In the genomic region with DNA sequence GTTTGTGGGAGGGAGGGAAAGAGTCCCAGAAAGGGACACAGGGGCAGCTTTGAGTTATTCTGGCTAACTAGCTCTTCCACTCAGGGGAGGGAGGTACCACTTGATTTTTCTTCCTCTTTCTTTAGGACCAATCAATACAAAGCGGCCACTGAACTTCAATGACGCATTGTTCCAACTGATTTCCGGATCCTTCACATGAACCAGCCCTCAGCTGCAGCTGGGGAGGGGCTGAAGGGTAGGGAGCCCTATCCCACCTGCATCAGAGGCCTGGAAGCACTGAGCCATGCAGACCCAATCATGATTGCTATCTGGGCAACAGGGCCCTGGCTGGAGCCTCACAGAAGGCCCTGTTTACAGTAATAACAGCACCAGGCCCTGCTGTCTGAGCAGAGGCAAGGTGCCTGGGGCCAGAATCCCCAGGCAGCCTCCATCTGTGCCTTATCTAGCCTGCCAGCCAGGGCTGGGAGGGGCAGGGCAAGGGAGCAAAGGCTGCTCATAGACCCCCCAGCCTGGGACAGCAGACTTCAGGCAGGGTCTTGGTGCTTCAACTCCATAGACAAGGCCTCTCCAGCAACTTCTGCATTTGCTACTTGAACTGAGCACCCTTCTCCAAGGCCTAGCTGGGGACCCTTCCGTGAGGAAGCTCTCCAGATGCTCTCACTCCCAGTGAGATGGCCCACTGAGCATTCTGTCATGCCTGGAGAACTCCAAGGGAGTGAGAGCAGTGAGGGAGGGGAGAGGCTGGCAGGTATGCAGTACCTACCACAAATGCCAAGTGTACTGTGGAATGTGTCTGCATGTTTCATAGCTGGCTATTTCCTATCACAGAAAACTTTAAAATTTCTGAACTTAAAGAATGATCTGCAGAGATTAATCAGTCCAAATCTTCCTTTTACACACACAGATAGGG, we compare ENCODE assay signal across 9 cellular contexts. TPM values are rescaled to one million over a fixed set of nuclear protein-coding genes. Genes with fewer than 3 reads are reported as not detected.
DNase-seq lines count a peak whose midpoint lies in the region; ATAC-seq and TF ChIP-seq lines count a peak whose summit lies in the region.
"Had no signal": no experiment of that assay in that cellular context is flagged by ENCODE, and none has a peak within 500 bp of the region (broad histone marks: within the 10 kb centered on the region; RNA-seq: fewer than 3 reads in every experiment).

No MANE protein-coding gene starts in this region.

- CTCF ChIA-PET in naive thymus-derived CD4-positive, alpha-beta T cell (lab: Charles Lee) = interaction anchor here (0.7 to 1.7 kb wide), 3 partner anchors 15 to 569 kb away, joined by 3 to 7 read pairs (median 3); no protein-coding TSS in a partner anchor

- POLR2A ChIA-PET in naive thymus-derived CD4-positive, alpha-beta T cell (lab: Charles Lee) = no interaction called here

- no peak for TF ChIP-seq CTCF in chondrocyte (IDR thresholded peaks at IDR 0.05)

- peak overlapping the region in 5 of 10 donors; percentile 22 to 66 (median 29) for H3K4me3 Mint-ChIP-seq in naive thymus-derived CD4-positive, alpha-beta T cell
- H3K4me3 Mint-ChIP-seq in chondrocyte (ENCODE audit: unreplicated experiment) = no peak overlapping the region

- H3K36me3 ChIP-seq in BLaER1 treated with 17β-estradiol and CSF1 and Interleukin-3, amounts not matched to agents 10 nM and 100 nM = peaks cover 0 to 47% (median 19%) of the 10 kb centered on the region in 11 experiments; a peak in 13 of 22 replicates
- H3K36me3 ChIP-seq in naive thymus-derived CD4-positive, alpha-beta T cell (ENCODE audit: control insufficient read depth in 2 of 3, insufficient read depth in 3 of 3, low read length in 3 of 3) = no peaks in the 10 kb centered on the region

- H3K9ac ChIP-seq in BLaER1 treated with 17β-estradiol and CSF1 and Interleukin-3, amounts not matched to agents 10 nM and 100 nM = peak overlapping the region; percentile 55 to 79 (median 66); a peak in 21 of 22 replicates

- H3K4me2 ChIP-seq in BLaER1 treated with 17β-estradiol and CSF1 and Interleukin-3, amounts not matched to agents 10 nM and 100 nM = peak overlapping the region; percentile 68 to 88 (median 79)

- DNase-seq in NCI-H2171 (lab: John Stamatoyannopoulos, UW) = peak; percentile 78
- DNase-seq in naive thymus-derived CD4-positive, alpha-beta T cell = peak in 7 of 9 donors; percentile 13 to 31 (median 26)
- no peak for DNase-seq in NCI-H1930 (lab: John Stamatoyannopoulos, UW)
- no peak for DNase-seq in chondrocyte (ENCODE audit: low spot score)

- H3K9me3 Mint-ChIP-seq in naive thymus-derived CD4-positive, alpha-beta T cell = no peaks in the 10 kb centered on the region
- H3K9me3 Mint-ChIP-seq in chondrocyte (ENCODE audit: low read depth) = no peaks in the 10 kb centered on the region

- H3K36me3 Mint-ChIP-seq in naive thymus-derived CD4-positive, alpha-beta T cell = peaks cover 0 to 6% (median 3%) of the 10 kb centered on the region in 5 donors
- H3K36me3 Mint-ChIP-seq in chondrocyte (ENCODE audit: low read depth) = no peaks in the 10 kb centered on the region

- H3K4me1 ChIP-seq in BLaER1 treated with 17β-estradiol and CSF1 and Interleukin-3, amounts not matched to agents 10 nM and 100 nM = peaks cover 38 to 71% (median 53%) of the 10 kb centered on the region in 10 experiments
- no peaks in the 10 kb centered on the region for H3K4me1 ChIP-seq in naive thymus-derived CD4-positive, alpha-beta T cell (ENCODE audit: control insufficient read depth in 2 of 2, insufficient read depth in 2 of 2, low read length in 2 of 2)

- H3K4me3 ChIP-seq in BLaER1 treated with 17β-estradiol and CSF1 and Interleukin-3, amounts not matched to agents 10 nM and 100 nM = 0 out of 20 replicates have a peak overlapping the region, but pooled peaks of 1 of the 10 experiments have one; percentile 21
- no peak overlapping the region for H3K4me3 ChIP-seq in naive thymus-derived CD4-positive, alpha-beta T cell (ENCODE audit: low read length)
- H3K4me3 ChIP-seq: lung had no signal

- H3K9me3 ChIP-seq in BLaER1 treated with 17β-estradiol and CSF1 and Interleukin-3, amounts not matched to agents 10 nM and 100 nM (replicated peaks in 1 of 11) = no peaks in the 10 kb centered on the region
- H3K9me3 ChIP-seq in naive thymus-derived CD4-positive, alpha-beta T cell (ENCODE audit: control insufficient read depth in 2 of 3, low read length in 3 of 3) = no peaks in the 10 kb centered on the region

- H4K20me1 ChIP-seq in BLaER1 treated with 17β-estradiol and CSF1 and Interleukin-3, amounts not matched to agents 10 nM and 100 nM = peaks cover 0 to 85% (median 50%) of the 10 kb centered on the region in 11 experiments; a peak in 17 of 22 replicates

- H3K27ac Mint-ChIP-seq in naive thymus-derived CD4-positive, alpha-beta T cell = peak overlapping the region in 8 of 9 donors; percentile 63 to 94 (median 82)
- no peak overlapping the region for H3K27ac Mint-ChIP-seq in chondrocyte (ENCODE audit: unreplicated experiment)

- intact Hi-C loops in naive thymus-derived CD4-positive, alpha-beta T cell (cut with micrococcal nuclease) = loop anchor here in 1 of 2 donors (5.0 kb wide), 1 partner anchor 120 kb away; no protein-coding TSS in a partner anchor

- H3K27ac ChIP-seq in BLaER1 treated with 17β-estradiol and CSF1 and Interleukin-3, amounts not matched to agents 10 nM and 100 nM = peak overlapping the region; percentile 56 to 92 (median 77)
- H3K27ac ChIP-seq in cingulate gyrus (ENCODE audit: low read depth, low read length) = peak overlapping the region; percentile 87
- H3K27ac ChIP-seq in naive thymus-derived CD4-positive, alpha-beta T cell (ENCODE audit: low read depth, low read length) = no peak overlapping the region

- H3K27me3 Mint-ChIP-seq in naive thymus-derived CD4-positive, alpha-beta T cell = no peaks in the 10 kb centered on the region
- no peaks in the 10 kb centered on the region for H3K27me3 Mint-ChIP-seq in chondrocyte (ENCODE audit: low read depth)

- peak; percentile 50 for ATAC-seq in GM19468 (IDR thresholded peaks at IDR 0.05; ENCODE audit: extremely low read depth, unreplicated experiment)
- peak; percentile 89 for ATAC-seq in naive thymus-derived CD4-positive, alpha-beta T cell
- ATAC-seq in HG02588 (IDR thresholded peaks at IDR 0.05; ENCODE audit: unreplicated experiment) = no peak

- peaks cover 16 to 37% (median 26%) of the 10 kb centered on the region in 7 donors for H3K4me1 Mint-ChIP-seq in naive thymus-derived CD4-positive, alpha-beta T cell
- H3K4me1 Mint-ChIP-seq in chondrocyte (ENCODE audit: low read depth) = peaks cover 23% of the 10 kb centered on the region

- no peaks in the 10 kb centered on the region for H3K27me3 ChIP-seq in BLaER1 treated with 17β-estradiol and CSF1 and Interleukin-3, amounts not matched to agents 10 nM and 100 nM
- H3K27me3 ChIP-seq in naive thymus-derived CD4-positive, alpha-beta T cell (ENCODE audit: control insufficient read depth in 2 of 2, insufficient read depth in 2 of 2, low read length in 2 of 2) = no peaks in the 10 kb centered on the region

RNA-seq across cellular contexts. Expression of a gene that starts 22.5 kb away (rescaled TPM):
- total RNA-seq in naive thymus-derived CD4-positive, alpha-beta T cell = 10 to 100 TPM; 14.3 to 24.2 (median 17.9) TPM
- 1 to 10 TPM; 4.9 to 7.4 TPM for polyA plus RNA-seq in naive thymus-derived CD4-positive, alpha-beta T cell
- 17.7 to 23.1 TPM (median 17.7 TPM) in 3 replicates for total RNA-seq in chondrocyte

Comparison
In these comparisons a context has a peak if more than half of its experiments do, and no peak if none do; other contexts are left out.
1. DNase-seq: peak in NCI-H2171 (single experiment) and naive thymus-derived CD4-positive, alpha-beta T cell (7 of 9); none in NCI-H1930 (0 of 2) and chondrocyte (single experiment).